1 cellular context compared by ENCODE assay signal in genomic region chr11:77410076-77410827, GRCh38.
TF ChIP-seq lines count a peak whose summit lies in the region.

No MANE protein-coding gene starts in this region.

TF ChIP-seq in H1, 55 proteins besides CTCF, POLR2A, EP300 and RAD21 (continued from another document):
- TF ChIP-seq POLR2AphosphoS5 (IDR thresholded peaks at IDR 0.05; ENCODE audit: low read depth, low read length) (no peak), NANOG (IDR thresholded peaks at IDR 0.05; ENCODE audit: insufficient read depth, low read depth, low read length, poor library complexity, severe bottlenecking) (no peak)
